ENCODE assay signal across 24 cellular contexts in the genomic region with DNA sequence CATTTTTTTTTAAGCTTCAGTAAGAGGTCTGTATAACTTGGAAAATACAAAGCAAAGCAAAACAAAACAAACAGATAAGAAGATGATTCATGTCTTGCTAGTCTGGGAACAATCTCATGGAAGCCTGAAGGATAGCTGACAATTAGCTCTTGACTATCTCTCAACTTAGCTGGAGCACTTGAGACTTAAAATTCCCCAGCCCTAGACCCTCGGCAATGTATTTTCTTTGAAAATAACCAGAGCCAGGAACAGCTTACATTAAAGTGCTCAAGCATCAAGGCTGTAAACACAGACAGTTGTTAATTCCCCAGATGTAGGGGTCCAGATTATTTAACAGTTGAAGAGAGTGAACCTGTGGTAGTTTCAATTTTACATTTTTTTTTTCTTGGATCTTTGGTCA.
"Had no signal": no experiment of that assay in that cellular context is flagged by ENCODE, and none has a peak within 500 bp of the region (broad histone marks: within the 10 kb centered on the region; RNA-seq: fewer than 3 reads in every experiment).

No MANE protein-coding gene starts in this region.

- H3K27me3 ChIP-seq: dorsolateral prefrontal cortex, gastrocnemius medialis, heart right ventricle, ovary had no signal

- H3K36me3 Mint-ChIP-seq: activated naive CD8-positive, alpha-beta T cell treated with anti-CD3 and anti-CD28 coated beads for 36 hours; naive B cell; type B pancreatic cell had no signal

- ATAC-seq: activated T-helper 17 cell treated with anti-CD3 and anti-CD28 coated beads, Interleukin-2, amount 50 U/mL, for 72 hours; gastrocnemius medialis; heart right ventricle; left colon; lower lobe of right lung; psoas muscle; sciatic nerve had no signal

- H3K9me3 Mint-ChIP-seq: activated CD4-positive, alpha-beta memory T cell treated with anti-CD3 and anti-CD28 coated beads, Interleukin-2, amount 10 ng/mL, durations not matched to agents 7 days and 5 days; activated naive CD8-positive, alpha-beta T cell treated with anti-CD3 and anti-CD28 coated beads for 36 hours; activated T-helper 17 cell treated with anti-CD3 and anti-CD28 coated beads, Interleukin-2, amount 50 U/mL, for 72 hours; naive B cell; type B pancreatic cell had no signal

- H3K4me3 Mint-ChIP-seq: activated CD4-positive, alpha-beta memory T cell treated with anti-CD3 and anti-CD28 coated beads, Interleukin-2, amount 10 ng/mL, durations not matched to agents 7 days and 5 days; activated naive CD8-positive, alpha-beta T cell treated with anti-CD3 and anti-CD28 coated beads for 36 hours; activated T-helper 17 cell treated with anti-CD3 and anti-CD28 coated beads, Interleukin-2, amount 50 U/mL, for 72 hours; naive B cell; type B pancreatic cell had no signal

- DNase-seq: activated CD4-positive, alpha-beta memory T cell treated with anti-CD3 and anti-CD28 coated beads, Interleukin-2, amount 10 ng/mL, durations not matched to agents 7 days and 5 days; activated CD4-positive, alpha-beta T cell treated with anti-CD3 and anti-CD28 coated beads for 48 hours; activated CD4-positive, CD25-positive, alpha-beta regulatory T cell; activated naive CD4-positive, alpha-beta T cell; activated naive CD8-positive, alpha-beta T cell treated with anti-CD3 and anti-CD28 coated beads for 36 hours; activated T-cell treated with anti-CD3 and anti-CD28 coated beads, Interleukin-2, amount 50 U/mL, for 1 hour; amniotic stem cell; caudate nucleus; dorsolateral prefrontal cortex; gastrocnemius medialis; heart right ventricle; left colon; lower lobe of right lung; naive B cell; ovary; psoas muscle; stimulated activated CD4-positive, alpha-beta T cell treated with anti-CD3 and anti-CD28 coated beads, Interleukin-1b, Interleukin-23, amount 100 ng/mL, for 48 hours; stimulated activated CD8-positive, alpha-beta memory T cell treated with anti-CD3 and anti-CD28 coated beads, Interleukin-4, amount 100 ng/mL, for 48 hours; stimulated activated naive CD4-positive, alpha-beta T cell; T-helper 1 cell; T-helper 9 cell had no signal

- H3K36me3 ChIP-seq: gastrocnemius medialis, lower lobe of right lung, ovary had no signal

- H3K27ac ChIP-seq: dorsolateral prefrontal cortex, gastrocnemius medialis, lower lobe of right lung, ovary, psoas muscle had no signal

- H3K4me3 ChIP-seq: dorsolateral prefrontal cortex, gastrocnemius medialis, heart right ventricle, lower lobe of right lung, ovary, psoas muscle had no signal

- H3K4me1 ChIP-seq: lower lobe of right lung, psoas muscle had no signal

- H3K9me3 ChIP-seq: gastrocnemius medialis, heart right ventricle, lower lobe of right lung, ovary, psoas muscle had no signal

- H3K4me1 Mint-ChIP-seq: activated CD4-positive, alpha-beta memory T cell treated with anti-CD3 and anti-CD28 coated beads, Interleukin-2, amount 10 ng/mL, durations not matched to agents 7 days and 5 days; activated naive CD8-positive, alpha-beta T cell treated with anti-CD3 and anti-CD28 coated beads for 36 hours; activated T-helper 17 cell treated with anti-CD3 and anti-CD28 coated beads, Interleukin-2, amount 50 U/mL, for 72 hours; naive B cell had no signal

- H3K27me3 Mint-ChIP-seq: type B pancreatic cell had no signal

- H3K27ac Mint-ChIP-seq: activated CD4-positive, alpha-beta memory T cell treated with anti-CD3 and anti-CD28 coated beads, Interleukin-2, amount 10 ng/mL, durations not matched to agents 7 days and 5 days; activated naive CD8-positive, alpha-beta T cell treated with anti-CD3 and anti-CD28 coated beads for 36 hours; activated T-helper 17 cell treated with anti-CD3 and anti-CD28 coated beads, Interleukin-2, amount 50 U/mL, for 72 hours; naive B cell; type B pancreatic cell had no signal
